In genomic region chr22:49780281-49780991, GRCh38 we compare ENCODE assay signal across 1 cellular context.
TF ChIP-seq lines count a peak whose summit lies in the region.

No MANE protein-coding gene starts in this region.

TF ChIP-seq in HEK293, 187 proteins besides CTCF, POLR2A, EP300 and RAD21 (continued from another document):
- TF ChIP-seq, protein P1, sequence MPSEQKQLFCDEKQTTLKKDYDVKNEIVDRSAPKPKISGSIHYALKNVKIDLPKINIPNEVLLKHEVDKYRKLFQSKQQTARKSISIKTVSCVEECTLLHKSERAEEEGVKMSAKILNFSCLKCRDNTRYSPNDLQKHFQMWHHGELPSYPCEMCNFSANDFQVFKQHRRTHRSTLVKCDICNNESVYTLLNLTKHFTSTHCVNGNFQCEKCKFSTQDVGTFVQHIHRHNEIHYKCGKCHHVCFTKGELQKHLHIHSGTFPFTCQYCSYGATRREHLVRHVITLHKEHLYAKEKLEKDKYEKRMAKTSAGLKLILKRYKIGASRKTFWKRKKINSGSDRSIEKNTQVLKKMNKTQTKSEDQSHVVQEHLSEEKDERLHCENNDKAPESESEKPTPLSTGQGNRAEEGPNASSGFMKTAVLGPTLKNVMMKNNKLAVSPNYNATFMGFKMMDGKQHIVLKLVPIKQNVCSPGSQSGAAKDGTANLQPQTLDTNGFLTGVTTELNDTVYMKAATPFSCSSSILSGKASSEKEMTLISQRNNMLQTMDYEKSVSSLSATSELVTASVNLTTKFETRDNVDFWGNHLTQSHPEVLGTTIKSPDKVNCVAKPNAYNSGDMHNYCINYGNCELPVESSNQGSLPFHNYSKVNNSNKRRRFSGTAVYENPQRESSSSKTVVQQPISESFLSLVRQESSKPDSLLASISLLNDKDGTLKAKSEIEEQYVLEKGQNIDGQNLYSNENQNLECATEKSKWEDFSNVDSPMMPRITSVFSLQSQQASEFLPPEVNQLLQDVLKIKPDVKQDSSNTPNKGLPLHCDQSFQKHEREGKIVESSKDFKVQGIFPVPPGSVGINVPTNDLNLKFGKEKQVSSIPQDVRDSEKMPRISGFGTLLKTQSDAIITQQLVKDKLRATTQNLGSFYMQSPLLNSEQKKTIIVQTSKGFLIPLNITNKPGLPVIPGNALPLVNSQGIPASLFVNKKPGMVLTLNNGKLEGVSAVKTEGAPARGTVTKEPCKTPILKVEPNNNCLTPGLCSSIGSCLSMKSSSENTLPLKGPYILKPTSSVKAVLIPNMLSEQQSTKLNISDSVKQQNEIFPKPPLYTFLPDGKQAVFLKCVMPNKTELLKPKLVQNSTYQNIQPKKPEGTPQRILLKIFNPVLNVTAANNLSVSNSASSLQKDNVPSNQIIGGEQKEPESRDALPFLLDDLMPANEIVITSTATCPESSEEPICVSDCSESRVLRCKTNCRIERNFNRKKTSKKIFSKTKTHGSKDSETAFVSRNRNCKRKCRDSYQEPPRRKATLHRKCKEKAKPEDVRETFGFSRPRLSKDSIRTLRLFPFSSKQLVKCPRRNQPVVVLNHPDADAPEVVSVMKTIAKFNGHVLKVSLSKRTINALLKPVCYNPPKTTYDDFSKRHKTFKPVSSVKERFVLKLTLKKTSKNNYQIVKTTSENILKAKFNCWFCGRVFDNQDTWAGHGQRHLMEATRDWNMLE (tag by site-specific recombination; conservative IDR thresholded peaks at IDR 0.05; ENCODE audit: low read depth): no peak
- TF ChIP-seq ZFHX2 (tag by site-specific recombination; conservative IDR thresholded peaks at IDR 0.05) (no peak), SP2 (tag by site-specific recombination; IDR thresholded peaks at IDR 0.05) (no peak), ZSCAN18 (tag by site-specific recombination; IDR thresholded peaks at IDR 0.05) (no peak), GLI4 (tag by site-specific recombination; IDR thresholded peaks at IDR 0.05) (no peak), ZNF664 (tag by site-specific recombination; IDR thresholded peaks at IDR 0.05) (no peak), ZBTB21 (tag by site-specific recombination; IDR thresholded peaks at IDR 0.05) (no peak), ZNF843 (tag by site-specific recombination; IDR thresholded peaks at IDR 0.05) (no peak)
